ENCODE assay signal across 18 cellular contexts in the genomic region with DNA sequence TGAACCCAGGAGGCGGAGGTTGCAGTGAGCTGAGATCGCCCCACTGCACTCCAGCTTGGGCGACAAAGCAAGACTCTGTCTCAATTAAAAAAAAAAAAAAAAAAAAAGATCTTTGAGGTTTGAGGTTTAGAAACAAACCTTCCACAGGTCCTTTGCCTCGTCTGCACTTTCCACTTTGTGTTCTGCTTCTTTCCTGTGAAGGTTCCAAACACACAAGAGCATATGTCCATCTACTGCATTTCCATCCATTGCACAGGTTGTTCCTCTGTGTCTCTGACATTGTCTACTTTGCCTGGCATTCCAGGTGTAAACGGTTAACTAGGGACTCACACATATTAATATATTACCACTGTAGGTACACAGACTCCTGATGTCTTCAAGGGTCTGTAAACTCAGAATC. TPM values are rescaled to one million over a fixed set of nuclear protein-coding genes. Genes with fewer than 3 reads are reported as not detected.
DNase-seq lines count a peak whose midpoint lies in the region; ATAC-seq and TF ChIP-seq lines count a peak whose summit lies in the region.
"Had no signal": no experiment of that assay in that cellular context is flagged by ENCODE, and none has a peak within 500 bp of the region (broad histone marks: within the 10 kb centered on the region; RNA-seq: fewer than 3 reads in every experiment).

No MANE protein-coding gene starts in this region.

- H3K79me2 ChIP-seq in OCI-LY7 (ENCODE audit: insufficient read depth, low read depth, low read length), result no peaks in the 10 kb centered on the region

- H2AFZ ChIP-seq in OCI-LY7 (ENCODE audit: low read length), result no peak overlapping the region

- H3K4me2 ChIP-seq in OCI-LY7 (ENCODE audit: low read length), result no peak overlapping the region
- H3K4me2 ChIP-seq: smooth muscle cell had no signal

- no peak for DNase-seq in CD8-positive, alpha-beta T cell
- peak; percentile 29 for DNase-seq in activated CD8-positive, alpha-beta T cell treated with anti-CD3 and anti-CD28 coated beads, Interleukin-2, amount 10 ng/mL, durations not matched to agents 7 days and 5 days
- peak in 5 of 9 donors; percentile 4 to 19 (median 8) for DNase-seq in naive thymus-derived CD4-positive, alpha-beta T cell
- DNase-seq in NCI-H1694 (lab: John Stamatoyannopoulos, UW) (no peak), SW480 (ENCODE audit: low spot score) (no peak), OCI-LY7 (ENCODE audit: low spot score) (no peak)
- DNase-seq: adrenal gland; cortex of kidney; DMS79 treated with DMSO at 0.1 percent for 48 hours; NCI-H1930; NCI-H446 treated with DMSO at 0.1 percent for 48 hours; retina; SHP77 treated with DMSO at 0.1 percent for 48 hours; stimulated activated CD4-positive, alpha-beta T cell treated with anti-CD3 and anti-CD28 coated beads, Interleukin-2, amount 100 ng/mL, for 48 hours; tibial artery had no signal

- peak overlapping the region; percentile 23 for H3K4me3 Mint-ChIP-seq in CD8-positive, alpha-beta T cell
- H3K4me3 Mint-ChIP-seq in activated CD8-positive, alpha-beta T cell treated with anti-CD3 and anti-CD28 coated beads, Interleukin-2, amount 10 ng/mL, durations not matched to agents 7 days and 5 days, result peak overlapping the region; percentile 48
- peak overlapping the region in 9 of 10 donors; percentile 22 to 71 (median 55) for H3K4me3 Mint-ChIP-seq in naive thymus-derived CD4-positive, alpha-beta T cell
- H3K4me3 Mint-ChIP-seq: memory B cell had no signal

- H3K9me3 Mint-ChIP-seq in CD8-positive, alpha-beta T cell, result no peaks in the 10 kb centered on the region
- no peaks in the 10 kb centered on the region for H3K9me3 Mint-ChIP-seq in activated CD8-positive, alpha-beta T cell treated with anti-CD3 and anti-CD28 coated beads, Interleukin-2, amount 10 ng/mL, durations not matched to agents 7 days and 5 days (ENCODE audit: insufficient read depth)
- no peaks in the 10 kb centered on the region for H3K9me3 Mint-ChIP-seq in naive thymus-derived CD4-positive, alpha-beta T cell
- H3K9me3 Mint-ChIP-seq: memory B cell had no signal

- H3K36me3 Mint-ChIP-seq in CD8-positive, alpha-beta T cell, result peaks cover 65% of the 10 kb centered on the region
- H3K36me3 Mint-ChIP-seq in activated CD8-positive, alpha-beta T cell treated with anti-CD3 and anti-CD28 coated beads, Interleukin-2, amount 10 ng/mL, durations not matched to agents 7 days and 5 days (ENCODE audit: low read depth), result peaks cover 44% of the 10 kb centered on the region
- H3K36me3 Mint-ChIP-seq in naive thymus-derived CD4-positive, alpha-beta T cell, result peaks cover 7 to 40% (median 23%) of the 10 kb centered on the region in 5 donors

- H3K27ac Mint-ChIP-seq in CD8-positive, alpha-beta T cell, result peak overlapping the region; percentile 60
- H3K27ac Mint-ChIP-seq in activated CD8-positive, alpha-beta T cell treated with anti-CD3 and anti-CD28 coated beads, Interleukin-2, amount 10 ng/mL, durations not matched to agents 7 days and 5 days, result peak overlapping the region; percentile 9
- H3K27ac Mint-ChIP-seq in naive thymus-derived CD4-positive, alpha-beta T cell, result peak overlapping the region in 4 of 9 donors; percentile 6 to 70 (median 40)
- H3K27ac Mint-ChIP-seq: memory B cell had no signal

- intact Hi-C loops in CD8-positive, alpha-beta T cell (cut with DNase I, micrococcal nuclease), result loop anchor here in 1 of 2 experiments (5.0 kb wide), 2 partner anchors 41 to 86 kb away; a partner anchor contains a TSS
- intact Hi-C loops in naive thymus-derived CD4-positive, alpha-beta T cell (cut with micrococcal nuclease), result loop anchor here (5.0 kb wide), 2 partner anchors 41 to 86 kb away; a partner anchor contains a TSS
- intact Hi-C loops in OCI-LY7 (cut with micrococcal nuclease; ENCODE audit: unreplicated experiment), result no loop called here

- POLR2A ChIA-PET in CD8-positive, alpha-beta T cell (lab: Charles Lee), result no interaction called here
- POLR2A ChIA-PET in HEK293 (lab: Yijun Ruan, JAX), result interaction anchor here (0.6 kb wide), 1 partner anchor 17 kb away, joined by 5 read pairs; no protein-coding TSS in a partner anchor
- POLR2A ChIA-PET in activated CD8-positive, alpha-beta T cell treated with anti-CD3 and anti-CD28 coated beads, Interleukin-2, amount 10 ng/mL, durations not matched to agents 7 days and 5 days (lab: Charles Lee), result interaction anchor here (1.5 kb wide), 1 partner anchor 49 kb away, joined by 4 read pairs; a partner anchor contains a TSS
- POLR2A ChIA-PET in naive thymus-derived CD4-positive, alpha-beta T cell (lab: Charles Lee), result interaction anchor here (0.6 kb wide), 1 partner anchor 123 kb away, joined by 3 read pairs; no protein-coding TSS in a partner anchor
- POLR2A ChIA-PET in OCI-LY7 (lab: Charles Lee), result interaction anchor here (0.6 to 0.9 kb wide), 3 partner anchors 17 to 129 kb away, joined by 3 to 7 read pairs (median 4); no protein-coding TSS in a partner anchor

- no peaks in the 10 kb centered on the region for H4K20me1 ChIP-seq in OCI-LY7 (ENCODE audit: insufficient read depth, low read length)

- H3K9me2 ChIP-seq in OCI-LY7 (ENCODE audit: insufficient read depth, low read length), result no peaks in the 10 kb centered on the region

- H3K27ac ChIP-seq in CD8-positive, alpha-beta T cell (ENCODE audit: low read depth, low read length), result no peak overlapping the region
- no peak overlapping the region for H3K27ac ChIP-seq in HEK293 (ENCODE audit: extremely low read depth, low read depth, low read length)
- no peak overlapping the region for H3K27ac ChIP-seq in naive thymus-derived CD4-positive, alpha-beta T cell (ENCODE audit: low read depth, low read length)
- H3K27ac ChIP-seq in OCI-LY7 (ENCODE audit: low read depth, low read length, poor library complexity, severe bottlenecking), result no peak overlapping the region
- H3K27ac ChIP-seq: adrenal gland, tibial artery had no signal

- peaks cover 15% of the 10 kb centered on the region for H3K36me3 ChIP-seq in CD8-positive, alpha-beta T cell (ENCODE audit: insufficient read depth, low read length)
- H3K36me3 ChIP-seq in HEK293 (ENCODE audit: control insufficient read depth in 2 of 2, insufficient read depth in 1 of 2, low read length in 2 of 2) (peaks cover 5 to 21% of the 10 kb centered on the region in 2 experiments; a peak in 2 of 3 replicates), OCI-LY7 (ENCODE audit: insufficient read depth, low read length) (no peaks in the 10 kb centered on the region; the same call in 1 of the 2 replicates)
- peaks cover 3 to 46% (median 8%) of the 10 kb centered on the region in 3 experiments for H3K36me3 ChIP-seq in naive thymus-derived CD4-positive, alpha-beta T cell (ENCODE audit: control insufficient read depth in 2 of 3, insufficient read depth in 3 of 3, low read length in 3 of 3)

- H3K27me3 Mint-ChIP-seq in CD8-positive, alpha-beta T cell (ENCODE audit: low read depth), result no peaks in the 10 kb centered on the region
- H3K27me3 Mint-ChIP-seq in activated CD8-positive, alpha-beta T cell treated with anti-CD3 and anti-CD28 coated beads, Interleukin-2, amount 10 ng/mL, durations not matched to agents 7 days and 5 days (ENCODE audit: low read depth), result no peaks in the 10 kb centered on the region
- H3K27me3 Mint-ChIP-seq in naive thymus-derived CD4-positive, alpha-beta T cell, result no peaks in the 10 kb centered on the region
- H3K27me3 Mint-ChIP-seq: memory B cell had no signal

- no peak for TF ChIP-seq CTCF in CD8-positive, alpha-beta T cell (IDR thresholded peaks at IDR 0.05)
- TF ChIP-seq CTCF in HEK293 (tag by site-specific recombination; IDR thresholded peaks at IDR 0.05) (no peak), OCI-LY7 (conservative IDR thresholded peaks at IDR 0.05; ENCODE audit: low read length) (no peak)

- CTCF ChIA-PET in CD8-positive, alpha-beta T cell (lab: Charles Lee), result no interaction called here
- CTCF ChIA-PET in HEK293 (lab: Yijun Ruan, JAX), result interaction anchor here (0.8 kb wide), 1 partner anchor 25 kb away, joined by 3 read pairs; no protein-coding TSS in a partner anchor
- CTCF ChIA-PET in activated CD8-positive, alpha-beta T cell treated with anti-CD3 and anti-CD28 coated beads, Interleukin-2, amount 10 ng/mL, durations not matched to agents 7 days and 5 days (lab: Charles Lee), result interaction anchor here (0.8 to 2.1 kb wide), 4 partner anchors 14 to 84 kb away, joined by 3 to 9 read pairs (median 5); no protein-coding TSS in a partner anchor
- CTCF ChIA-PET in naive thymus-derived CD4-positive, alpha-beta T cell (lab: Charles Lee), result interaction anchor here (0.8 kb wide), 1 partner anchor 157 kb away, joined by 3 read pairs; no protein-coding TSS in a partner anchor
- CTCF ChIA-PET in OCI-LY7 (lab: Charles Lee; ENCODE audit: unreplicated experiment), result no interaction called here

- H3K4me3 ChIP-seq in CD8-positive, alpha-beta T cell (ENCODE audit: low read depth, low read length), result no peak overlapping the region
- H3K4me3 ChIP-seq in HEK293 (ENCODE audit: low read depth, low read length), result no peak overlapping the region
- no peak overlapping the region for H3K4me3 ChIP-seq in naive thymus-derived CD4-positive, alpha-beta T cell (ENCODE audit: low read length)
- H3K4me3 ChIP-seq in OCI-LY7 (ENCODE audit: low read depth, low read length, poor library complexity, severe bottlenecking), result no peak overlapping the region
- H3K4me3 ChIP-seq: adrenal gland, smooth muscle cell, tibial artery had no signal

- H3K4me1 ChIP-seq in CD8-positive, alpha-beta T cell (ENCODE audit: insufficient read depth, low read length), result peaks cover 15% of the 10 kb centered on the region
- H3K4me1 ChIP-seq in HEK293 (ENCODE audit: control insufficient read depth, insufficient read depth, low read length), result no peaks in the 10 kb centered on the region
- H3K4me1 ChIP-seq in naive thymus-derived CD4-positive, alpha-beta T cell (ENCODE audit: control insufficient read depth in 2 of 2, insufficient read depth in 2 of 2, low read length in 2 of 2), result peaks cover 3 to 4% of the 10 kb centered on the region in 2 donors
- H3K4me1 ChIP-seq in OCI-LY7 (ENCODE audit: insufficient read depth, low read length, poor library complexity, severe bottlenecking), result no peaks in the 10 kb centered on the region

- H3K4me1 Mint-ChIP-seq in CD8-positive, alpha-beta T cell (ENCODE audit: low read depth), result peaks cover 24% of the 10 kb centered on the region
- peaks cover 32% of the 10 kb centered on the region for H3K4me1 Mint-ChIP-seq in activated CD8-positive, alpha-beta T cell treated with anti-CD3 and anti-CD28 coated beads, Interleukin-2, amount 10 ng/mL, durations not matched to agents 7 days and 5 days (ENCODE audit: low read depth)
- H3K4me1 Mint-ChIP-seq in naive thymus-derived CD4-positive, alpha-beta T cell, result peaks cover 16 to 57% (median 36%) of the 10 kb centered on the region in 7 donors

- ATAC-seq in CD8-positive, alpha-beta T cell, result peak; percentile 34
- peak; percentile 65 for ATAC-seq in activated CD8-positive, alpha-beta T cell treated with anti-CD3 and anti-CD28 coated beads, Interleukin-2, amount 10 ng/mL, durations not matched to agents 7 days and 5 days
- no peak for ATAC-seq in naive thymus-derived CD4-positive, alpha-beta T cell

- no TSS peak for BruUV-seq in OCI-LY7 (replicated peaks; lab: Mats Ljungman, UMichigan)

- no peaks in the 10 kb centered on the region for H3K9me3 ChIP-seq in CD8-positive, alpha-beta T cell (ENCODE audit: low read length)
- H3K9me3 ChIP-seq in HEK293 (ENCODE audit: control insufficient read depth, insufficient read depth, low read depth, low read length) (no peaks in the 10 kb centered on the region), OCI-LY7 (ENCODE audit: low read length) (no peaks in the 10 kb centered on the region)
- H3K9me3 ChIP-seq in naive thymus-derived CD4-positive, alpha-beta T cell (ENCODE audit: control insufficient read depth in 2 of 3, low read length in 3 of 3), result no peaks in the 10 kb centered on the region
- H3K9me3 ChIP-seq: adrenal gland, tibial artery had no signal

- no peaks in the 10 kb centered on the region for H3K27me3 ChIP-seq in CD8-positive, alpha-beta T cell (ENCODE audit: insufficient read depth, low read length)
- H3K27me3 ChIP-seq in naive thymus-derived CD4-positive, alpha-beta T cell (ENCODE audit: control insufficient read depth in 2 of 2, insufficient read depth in 2 of 2, low read length in 2 of 2), result no peaks in the 10 kb centered on the region
- H3K27me3 ChIP-seq: adrenal gland, tibial artery had no signal

RNA-seq across cellular contexts. Expression of a gene that starts 40.1 kb away (rescaled TPM):
- total RNA-seq in CD8-positive, alpha-beta T cell, result 10 to 100 TPM; 15.4 to 17.2 TPM
- 10 to 100 TPM in 1 of 2 experiments, 1 to 10 TPM in 1; 9.7 to 10.4 TPM for total RNA-seq in activated CD8-positive, alpha-beta T cell treated with anti-CD3 and anti-CD28 coated beads, Interleukin-2, amount 10 ng/mL, durations not matched to agents 7 days and 5 days
- total RNA-seq in naive thymus-derived CD4-positive, alpha-beta T cell, result 10 to 100 TPM; 11.3 to 18.5 (median 15.2) TPM
- polyA plus RNA-seq in naive thymus-derived CD4-positive, alpha-beta T cell, result 1 to 10 TPM; 6.4 to 9.5 TPM
- 4.7 and 5.0 TPM in 2 replicates for total RNA-seq in OCI-LY7 (2014; rRNA removed; shearing (Covaris generic))
- total RNA-seq in OCI-LY7 (2022), result 6.6 TPM in 2 replicates

RNA-seq across cellular contexts. Expression of a gene that starts 49.6 kb away (rescaled TPM):
- total RNA-seq in CD8-positive, alpha-beta T cell, result 10 to 100 TPM; 23.9 to 25.7 TPM
- total RNA-seq in activated CD8-positive, alpha-beta T cell treated with anti-CD3 and anti-CD28 coated beads, Interleukin-2, amount 10 ng/mL, durations not matched to agents 7 days and 5 days, result 10 to 100 TPM; 20.3 to 22.0 TPM
- total RNA-seq in naive thymus-derived CD4-positive, alpha-beta T cell, result 10 to 100 TPM; 11.0 to 31.5 (median 21.0) TPM
- polyA plus RNA-seq in naive thymus-derived CD4-positive, alpha-beta T cell, result 10 to 100 TPM; 21.1 to 24.0 TPM
- 11.9 and 14.7 TPM in 2 replicates for total RNA-seq in OCI-LY7 (2014; rRNA removed; shearing (Covaris generic))
- 17.4 and 19.8 TPM in 2 replicates for total RNA-seq in OCI-LY7 (2022)

RNA-seq across cellular contexts. Expression of a gene that starts 56.4 kb away (rescaled TPM):
- total RNA-seq in CD8-positive, alpha-beta T cell, result 1 to 10 TPM; 1.5 to 2.0 TPM
- total RNA-seq in activated CD8-positive, alpha-beta T cell treated with anti-CD3 and anti-CD28 coated beads, Interleukin-2, amount 10 ng/mL, durations not matched to agents 7 days and 5 days, result 1 to 10 TPM; 2.6 to 2.7 TPM
- 1 to 10 TPM; 1.1 to 3.6 (median 1.8) TPM for total RNA-seq in naive thymus-derived CD4-positive, alpha-beta T cell
- polyA plus RNA-seq in naive thymus-derived CD4-positive, alpha-beta T cell, result under 1 TPM; 0.30 to 0.38 TPM
- 7.0 and 7.8 TPM in 2 replicates for total RNA-seq in OCI-LY7 (2014; rRNA removed; shearing (Covaris generic))
- 5.2 and 6.2 TPM in 2 replicates for total RNA-seq in OCI-LY7 (2022)

Comparison
In these comparisons a context has a peak if more than half of its experiments do, and no peak if none do; other contexts are left out.
1. DNase-seq: peak in activated CD8-positive, alpha-beta T cell treated with anti-CD3 and anti-CD28 coated beads, Interleukin-2, amount 10 ng/mL, durations not matched to agents 7 days and 5 days (single experiment) and naive thymus-derived CD4-positive, alpha-beta T cell (5 of 9); none in CD8-positive, alpha-beta T cell (0 of 7), NCI-H1694 (single experiment), SW480 (single experiment) and OCI-LY7 (single experiment).
2. CTCF ChIA-PET loops: an anchor here in HEK293 (0.8 kb wide), activated CD8-positive, alpha-beta T cell treated with anti-CD3 and anti-CD28 coated beads, Interleukin-2, amount 10 ng/mL, durations not matched to agents 7 days and 5 days (0.8 to 2.1 kb wide) and naive thymus-derived CD4-positive, alpha-beta T cell (0.8 kb wide); none called in CD8-positive, alpha-beta T cell and OCI-LY7.
3. Peak in every context shown above with its lines, with median percentiles within 50 percentile points of each other: H3K4me3 Mint-ChIP-seq.